ENCODE assay signal across 1 cellular context in genomic region chr9:86406366-86406765, GRCh38.
A peak's percentile ranks its signal among the peaks of the same experiment; 100 is the strongest.
TF ChIP-seq lines count a peak whose summit lies in the region.

No MANE protein-coding gene starts in this region.

TF ChIP-seq in HepG2, 621 proteins besides CTCF, POLR2A, EP300 and RAD21 (continued from another document):
- peak; percentile 39; the same call in 1 of the 2 replicates for TF ChIP-seq HNF4A (CRISPR knock-in tag; IDR thresholded peaks at IDR 0.05)
- TF ChIP-seq ZNF788 (CRISPR knock-in tag; IDR thresholded peaks at IDR 0.05; ENCODE audit: borderline replicate concordance) = no peak
- 0 out of 2 replicates have a peak, but pooled peaks have one; percentile 15 for TF ChIP-seq FOXA3 (CRISPR knock-in tag; IDR thresholded peaks at IDR 0.05)
- TF ChIP-seq ZBTB37 (CRISPR knock-in tag; IDR thresholded peaks at IDR 0.05) = peak; percentile 76; the same call in 1 of the 2 replicates
- no peak for TF ChIP-seq TCF7L2 (IDR thresholded peaks at IDR 0.05; ENCODE audit: low read depth, low read length)
- TF ChIP-seq BHLHE40 (IDR thresholded peaks at IDR 0.05; ENCODE audit: low read length) = peak; percentile 93
TF ChIP-seq in HepG2: peak in this region for 28.
